In genomic region chr19:29724741-29725140, GRCh38 we compare ENCODE assay signal across 1 cellular context.
TF ChIP-seq lines count a peak whose summit lies in the region.

No MANE protein-coding gene starts in this region.

TF ChIP-seq in H1, 55 proteins besides CTCF, POLR2A, EP300 and RAD21:
- TF ChIP-seq GTF2F1 (IDR thresholded peaks at IDR 0.05; ENCODE audit: borderline replicate concordance, low read depth, low read length) = no peak
- no peak for TF ChIP-seq RFX5 (IDR thresholded peaks at IDR 0.05; ENCODE audit: borderline replicate concordance, low read depth, low read length)
- TF ChIP-seq POLR2AphosphoS5 (IDR thresholded peaks at IDR 0.05; ENCODE audit: low read depth, low read length) = no peak
- TF ChIP-seq NANOG (IDR thresholded peaks at IDR 0.05; ENCODE audit: insufficient read depth, low read depth, low read length, poor library complexity, severe bottlenecking) = no peak
- no peak for TF ChIP-seq SIX5 (IDR thresholded peaks at IDR 0.05; ENCODE audit: low read depth, low read length)
- TF ChIP-seq JUND (IDR thresholded peaks at IDR 0.05; ENCODE audit: low read length) = no peak
- no peak for TF ChIP-seq SUZ12 (IDR thresholded peaks at IDR 0.05; ENCODE audit: low read length)
- TF ChIP-seq, protein P1, sequence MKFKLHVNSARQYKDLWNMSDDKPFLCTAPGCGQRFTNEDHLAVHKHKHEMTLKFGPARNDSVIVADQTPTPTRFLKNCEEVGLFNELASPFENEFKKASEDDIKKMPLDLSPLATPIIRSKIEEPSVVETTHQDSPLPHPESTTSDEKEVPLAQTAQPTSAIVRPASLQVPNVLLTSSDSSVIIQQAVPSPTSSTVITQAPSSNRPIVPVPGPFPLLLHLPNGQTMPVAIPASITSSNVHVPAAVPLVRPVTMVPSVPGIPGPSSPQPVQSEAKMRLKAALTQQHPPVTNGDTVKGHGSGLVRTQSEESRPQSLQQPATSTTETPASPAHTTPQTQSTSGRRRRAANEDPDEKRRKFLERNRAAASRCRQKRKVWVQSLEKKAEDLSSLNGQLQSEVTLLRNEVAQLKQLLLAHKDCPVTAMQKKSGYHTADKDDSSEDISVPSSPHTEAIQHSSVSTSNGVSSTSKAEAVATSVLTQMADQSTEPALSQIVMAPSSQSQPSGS (IDR thresholded peaks at IDR 0.05; ENCODE audit: low read length) = no peak
- no peak for TF ChIP-seq CBX8 (IDR thresholded peaks at IDR 0.05; ENCODE audit: borderline replicate concordance, low read depth, low read length)
- TF ChIP-seq EGR1 (IDR thresholded peaks at IDR 0.05; ENCODE audit: borderline replicate concordance, low read depth, low read length) = no peak
- no peak for TF ChIP-seq BRCA1 (IDR thresholded peaks at IDR 0.05; ENCODE audit: low read depth, low read length)
- no peak for TF ChIP-seq POU5F1 (IDR thresholded peaks at IDR 0.05; ENCODE audit: low read depth, low read length)
- no peak for TF ChIP-seq BCL11A (IDR thresholded peaks at IDR 0.05; ENCODE audit: low read depth in 2 of 2, low read length in 2 of 2)
- no peak for TF ChIP-seq SP1 (IDR thresholded peaks at IDR 0.05; ENCODE audit: low read depth, low read length)
- no peak for TF ChIP-seq GABPA (IDR thresholded peaks at IDR 0.05; ENCODE audit: borderline replicate concordance, insufficient read depth, low read length)
- no peak for TF ChIP-seq CHD7 (IDR thresholded peaks at IDR 0.05; ENCODE audit: insufficient replicate concordance, low read length)
- TF ChIP-seq JUN (IDR thresholded peaks at IDR 0.05; ENCODE audit: low read depth, low read length) = no peak
- TF ChIP-seq, protein P2, sequence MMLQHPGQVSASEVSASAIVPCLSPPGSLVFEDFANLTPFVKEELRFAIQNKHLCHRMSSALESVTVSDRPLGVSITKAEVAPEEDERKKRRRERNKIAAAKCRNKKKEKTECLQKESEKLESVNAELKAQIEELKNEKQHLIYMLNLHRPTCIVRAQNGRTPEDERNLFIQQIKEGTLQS (IDR thresholded peaks at IDR 0.05; ENCODE audit: insufficient read depth, low read depth, low read length) = no peak
- TF ChIP-seq ZNF274 (IDR thresholded peaks at IDR 0.05; ENCODE audit: borderline replicate concordance, extremely low read depth, low read length) = no peak
